In the genomic region with DNA sequence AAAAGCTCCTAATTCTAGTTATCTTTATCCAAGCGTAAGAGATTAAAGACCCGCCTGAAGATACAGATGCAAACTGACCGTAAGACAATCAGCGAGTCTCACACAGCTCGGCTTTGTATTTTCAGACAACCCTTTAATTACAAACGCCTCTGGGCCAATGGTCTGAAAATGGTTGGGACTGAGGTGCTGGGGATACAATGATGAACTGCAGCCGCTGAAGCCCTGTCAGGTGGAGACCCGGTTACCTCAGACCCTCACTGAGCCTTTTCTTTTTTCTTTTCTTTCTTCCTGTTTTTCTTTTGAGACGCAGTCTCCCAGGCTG, we compare ENCODE assay signal across 1 cellular context.
TF ChIP-seq lines count a peak whose summit lies in the region.

No MANE protein-coding gene starts in this region.

TF ChIP-seq in IMR-90, 13 proteins besides CTCF, POLR2A, EP300 and RAD21:
- TF ChIP-seq MXI1 (IDR thresholded peaks at IDR 0.05; ENCODE audit: borderline replicate concordance, low read depth, low read length) = no peak
- no peak for TF ChIP-seq CHD1 (IDR thresholded peaks at IDR 0.05; ENCODE audit: low read depth, low read length)
